In genomic region chr19:55070755-55071502, GRCh38 we compare ENCODE assay signal across 12 cellular contexts. TPM values are rescaled to one million over a fixed set of nuclear protein-coding genes. Genes with fewer than 3 reads are reported as not detected.
DNase-seq lines count a peak whose midpoint lies in the region; ATAC-seq and TF ChIP-seq lines count a peak whose summit lies in the region.
"Had no signal": no experiment of that assay in that cellular context is flagged by ENCODE, and none has a peak within 500 bp of the region (broad histone marks: within the 10 kb centered on the region; RNA-seq: fewer than 3 reads in every experiment).

No MANE protein-coding gene starts in this region.

- H3K9me3 Mint-ChIP-seq in activated T-helper 17 cell treated with anti-CD3 and anti-CD28 coated beads, Interleukin-2, amount 50 U/mL, for 72 hours, result no peaks in the 10 kb centered on the region

- H3K9me3 ChIP-seq in lung (ENCODE audit: control insufficient read depth in 2 of 2, insufficient read depth in 1 of 2, low read length in 1 of 2), result peaks cover 0 to 4% of the 10 kb centered on the region in 2 donors
- no peaks in the 10 kb centered on the region for H3K9me3 ChIP-seq in sigmoid colon
- H3K9me3 ChIP-seq in WERI-Rb-1 (ENCODE audit: severe bottlenecking), result peaks cover 4% of the 10 kb centered on the region
- H3K9me3 ChIP-seq: right lobe of liver had no signal

- H3K36me3 ChIP-seq in lung (ENCODE audit: control insufficient read depth in 2 of 2, insufficient read depth in 2 of 2, low read length in 2 of 2), result no peaks in the 10 kb centered on the region
- H3K36me3 ChIP-seq in sigmoid colon, result no peaks in the 10 kb centered on the region
- H3K36me3 ChIP-seq in WERI-Rb-1, result no peaks in the 10 kb centered on the region
- H3K36me3 ChIP-seq: right lobe of liver had no signal

- TF ChIP-seq CTCF in lung (IDR thresholded peaks at IDR 0.05; ENCODE audit: control extremely low read depth, extremely low read depth), result no peak
- TF ChIP-seq CTCF in sigmoid colon (IDR thresholded peaks at IDR 0.05), result no peak
- TF ChIP-seq CTCF in WERI-Rb-1 (IDR thresholded peaks at IDR 0.05; ENCODE audit: low read depth, low read length), result no peak

- 62 to 76% methylated on average over 14 of the region's 14 CpGs for WGBS in lung, 2 donors
- 26 to 57% methylated on average over 14 of the region's 14 CpGs for WGBS in sigmoid colon, 2 donors

- no peak for TF ChIP-seq EP300 in sigmoid colon (IDR thresholded peaks at IDR 0.05)

- H3K27ac ChIP-seq in lung (ENCODE audit: low read depth in 1 of 2, low read length in 1 of 2) (no peak overlapping the region), sigmoid colon (no peak overlapping the region), WERI-Rb-1 (no peak overlapping the region)
- H3K27ac ChIP-seq: right lobe of liver had no signal

- ATAC-seq in activated T-helper 17 cell treated with anti-CD3 and anti-CD28 coated beads, Interleukin-2, amount 50 U/mL, for 72 hours (replicated peaks), result peak; percentile 90
- ATAC-seq in lung (ENCODE audit: insufficient read depth, low FRiP score) (no peak), GM18502 (IDR thresholded peaks at IDR 0.05; ENCODE audit: poor library complexity, unreplicated experiment) (no peak)
- ATAC-seq: GM23338 had no signal

- no peak for TF ChIP-seq POLR2A in sigmoid colon (IDR thresholded peaks at IDR 0.05)

- H3K4me3 Mint-ChIP-seq in activated T-helper 17 cell treated with anti-CD3 and anti-CD28 coated beads, Interleukin-2, amount 50 U/mL, for 72 hours, result peak overlapping the region; percentile 28

- peak; percentile 42 for DNase-seq in CD1c-positive myeloid dendritic cell (ENCODE audit: extremely low spot score)
- DNase-seq in HT-29 (ENCODE audit: low spot score), result peak; percentile 100
- DNase-seq in lung (ENCODE audit: low spot score), result peak; percentile 58
- DNase-seq in sigmoid colon, result no peak
- DNase-seq in WERI-Rb-1, result no peak
- no peak for DNase-seq in NCI-H510A treated with DMSO at 0.1 percent for 48 hours (lab: John Stamatoyannopoulos, UW)
- DNase-seq: activated naive CD4-positive, alpha-beta T cell treated with anti-CD3 and anti-CD28 coated beads, Interleukin-2, amount 50 U/mL, for 16 hours; NCI-H1105 treated with DMSO at 0.1 percent for 48 hours had no signal

- peaks cover 18% of the 10 kb centered on the region for H3K4me1 Mint-ChIP-seq in activated T-helper 17 cell treated with anti-CD3 and anti-CD28 coated beads, Interleukin-2, amount 50 U/mL, for 72 hours

- peaks cover 0 to 2% of the 10 kb centered on the region in 2 donors for H3K4me1 ChIP-seq in lung (ENCODE audit: control insufficient read depth in 2 of 2, insufficient read depth in 2 of 2, low read length in 2 of 2)
- H3K4me1 ChIP-seq in sigmoid colon, result peaks cover 0 to 7% (median 3%) of the 10 kb centered on the region in 4 donors
- H3K4me1 ChIP-seq: right lobe of liver had no signal

- H3K4me3 ChIP-seq in lung (no peak overlapping the region), sigmoid colon (no peak overlapping the region), WERI-Rb-1 (ENCODE audit: low read depth, low read length) (no peak overlapping the region)
- H3K4me3 ChIP-seq: GM23338, right lobe of liver had no signal

- intact Hi-C loops in sigmoid colon (cut with DNase I), result no loop called here

- no peaks in the 10 kb centered on the region for H3K36me3 Mint-ChIP-seq in activated T-helper 17 cell treated with anti-CD3 and anti-CD28 coated beads, Interleukin-2, amount 50 U/mL, for 72 hours (ENCODE audit: low read depth)

- H3K27me3 ChIP-seq in lung (ENCODE audit: control insufficient read depth, insufficient read depth), result no peaks in the 10 kb centered on the region
- peaks cover 29 to 78% (median 47%) of the 10 kb centered on the region in 3 donors for H3K27me3 ChIP-seq in sigmoid colon
- peaks cover 16% of the 10 kb centered on the region for H3K27me3 ChIP-seq in WERI-Rb-1 (ENCODE audit: insufficient read depth, low read depth, severe bottlenecking)
- H3K27me3 ChIP-seq: right lobe of liver had no signal

- H3K27me3 Mint-ChIP-seq in activated T-helper 17 cell treated with anti-CD3 and anti-CD28 coated beads, Interleukin-2, amount 50 U/mL, for 72 hours, result peaks cover 39% of the 10 kb centered on the region

- H3K27ac Mint-ChIP-seq in activated T-helper 17 cell treated with anti-CD3 and anti-CD28 coated beads, Interleukin-2, amount 50 U/mL, for 72 hours, result no peak overlapping the region
- H3K27ac Mint-ChIP-seq: GM23338 had no signal

RNA-seq across cellular contexts. Expression of gene EPS8L1, which starts 4.7 kb away (rescaled TPM):
- total RNA-seq in HT-29 (2014; rRNA removed; shearing (Covaris generic)), result 543 and 612 TPM in 2 replicates
- total RNA-seq in activated T-helper 17 cell treated with anti-CD3 and anti-CD28 coated beads, Interleukin-2, amount 50 U/mL, for 72 hours, result 1 to 10 TPM; 1.4 to 2.1 TPM
- total RNA-seq in lung (10 to 100 TPM; 19.5 to 49.0 TPM), sigmoid colon (under 1 TPM in 1 of 4 donors, not detected in 3; 0.28 TPM)
- polyA plus RNA-seq in lung (10 to 100 TPM; 24.6 to 61.8 TPM), sigmoid colon (10 to 100 TPM; 36.3 to 77.8 (median 37.8) TPM)

RNA-seq across cellular contexts. Expression of gene RDH13, which starts 8.0 kb away (rescaled TPM):
- total RNA-seq in HT-29 (2014; rRNA removed; shearing (Covaris generic)), result 107 and 119 TPM in 2 replicates
- total RNA-seq in activated T-helper 17 cell treated with anti-CD3 and anti-CD28 coated beads, Interleukin-2, amount 50 U/mL, for 72 hours, result 10 to 100 TPM; 20.4 to 25.0 TPM
- 10 to 100 TPM; 17.5 to 30.5 TPM for total RNA-seq in lung
- 10 to 100 TPM in 1 of 2 donors, 1 to 10 TPM in 1; 9.2 to 19.7 TPM for polyA plus RNA-seq in lung
- total RNA-seq in sigmoid colon, result 10 to 100 TPM in 2 of 4 donors, 1 to 10 TPM in 2; 6.9 to 12.1 (median 9.9) TPM
- 10 to 100 TPM in 2 of 3 donors, 1 to 10 TPM in 1; 9.6 to 41.0 (median 24.3) TPM for polyA plus RNA-seq in sigmoid colon

RNA-seq across cellular contexts. Expression of gene GP6, which starts 32.9 kb away (rescaled TPM):
- 0.05 TPM in 1 of 2 replicates, not detected in the other for total RNA-seq in HT-29 (2014; rRNA removed; shearing (Covaris generic))
- under 1 TPM; 0.13 to 0.69 TPM for total RNA-seq in activated T-helper 17 cell treated with anti-CD3 and anti-CD28 coated beads, Interleukin-2, amount 50 U/mL, for 72 hours
- total RNA-seq in lung (under 1 TPM; 0.28 to 0.52 TPM), sigmoid colon (1 to 10 TPM in 1 of 4 donors, under 1 TPM in 2, not detected in 1; 0.16 to 1.2 (median 0.83) TPM)
- polyA plus RNA-seq in lung (1 to 10 TPM in 1 of 2 donors, under 1 TPM in 1; 0.28 to 1.5 TPM), sigmoid colon (under 1 TPM in 1 of 3 donors, not detected in 2; 0.28 TPM)

RNA-seq across cellular contexts. Expression of gene PPP1R12C, which starts 46.5 kb away (rescaled TPM):
- 227 and 261 TPM in 2 replicates for total RNA-seq in HT-29 (2014; rRNA removed; shearing (Covaris generic))
- total RNA-seq in activated T-helper 17 cell treated with anti-CD3 and anti-CD28 coated beads, Interleukin-2, amount 50 U/mL, for 72 hours, result 10 to 100 TPM; 74.5 to 94.8 TPM
- total RNA-seq in lung (100 to 1,000 TPM in 1 of 2 donors, 10 to 100 TPM in 1; 47.4 to 163 TPM), sigmoid colon (100 to 1,000 TPM; 125 to 222 (median 168) TPM)
- polyA plus RNA-seq in lung (100 to 1,000 TPM; 108 to 114 TPM), sigmoid colon (100 to 1,000 TPM in 1 of 3 donors, 10 to 100 TPM in 2; 53.6 to 139 (median 58.9) TPM)

Comparison
In these comparisons a context has a peak if more than half of its experiments do, and no peak if none do; other contexts are left out.
1. DNase-seq: peak in CD1c-positive myeloid dendritic cell (single experiment), HT-29 (single experiment) and lung (single experiment); none in sigmoid colon (single experiment), WERI-Rb-1 (single experiment) and NCI-H510A treated with DMSO at 0.1 percent for 48 hours (single experiment).
2. RNA of gene EPS8L1, which starts 4.7 kb away (total RNA-seq): 543 to 612 TPM in HT-29; 19.5 to 49.0 TPM in lung, 1.4 to 2.1 TPM in activated T-helper 17 cell treated with anti-CD3 and anti-CD28 coated beads, Interleukin-2, amount 50 U/mL, for 72 hours and 0.28 TPM in sigmoid colon; every median in the first group is over 10 times any median in the second.